Comparison of ENCODE assay signal across 1 cellular context in genomic region chr17:82332669-82333278, GRCh38.
TF ChIP-seq lines count a peak whose summit lies in the region.

No MANE protein-coding gene starts in this region.

TF ChIP-seq in GM12878, 131 proteins besides CTCF, POLR2A, EP300 and RAD21:
- TF ChIP-seq EZH2 (IDR thresholded peaks at IDR 0.05; ENCODE audit: borderline replicate concordance, control insufficient read depth, low read depth, low read length) = 0 out of 2 replicates have a peak, but pooled peaks have one; percentile 30
- TF ChIP-seq NBN (IDR thresholded peaks at IDR 0.05) = peak; percentile 45; the same call in 1 of the 2 replicates
- no peak for TF ChIP-seq ZZZ3 (IDR thresholded peaks at IDR 0.05; ENCODE audit: control insufficient read depth, insufficient read length, low read depth)
- no peak for TF ChIP-seq SMC3 (IDR thresholded peaks at IDR 0.05; ENCODE audit: borderline replicate concordance, low read length)
- TF ChIP-seq BHLHE40 (IDR thresholded peaks at IDR 0.05; ENCODE audit: borderline replicate concordance in 1 of 2, low read depth in 2 of 2, low read length in 1 of 2) = peak; percentile 71 to 89; a peak in 3 of 4 replicates
- TF ChIP-seq HCFC1 (IDR thresholded peaks at IDR 0.05; ENCODE audit: low read length) = no peak
- TF ChIP-seq LARP7 (IDR thresholded peaks at IDR 0.05) = 0 out of 2 replicates have a peak, but pooled peaks have one; percentile 17
- peak; percentile 42; the same call in 1 of the 2 replicates for TF ChIP-seq ZNF687 (IDR thresholded peaks at IDR 0.05)
- no peak for TF ChIP-seq TAF1 (IDR thresholded peaks at IDR 0.05; ENCODE audit: borderline replicate concordance, low read depth, low read length)
- no peak for TF ChIP-seq ZNF207 (IDR thresholded peaks at IDR 0.05; ENCODE audit: borderline replicate concordance)
- peak; percentile 28; the same call in 1 of the 2 replicates for TF ChIP-seq SPI1 (IDR thresholded peaks at IDR 0.05; ENCODE audit: borderline replicate concordance, insufficient read depth, low read depth, low read length)
- TF ChIP-seq GATAD2B (conservative IDR thresholded peaks at IDR 0.05; ENCODE audit: low read depth) = peak; percentile 77; the same call in 1 of the 2 replicates
- no peak for TF ChIP-seq GABPA (IDR thresholded peaks at IDR 0.05; ENCODE audit: low read depth)
- TF ChIP-seq IKZF1 (conservative IDR thresholded peaks at IDR 0.05) = peak; percentile 22; the same call in 1 of the 2 replicates
- 0 out of 2 replicates have a peak, but pooled peaks have one; percentile 24 for TF ChIP-seq HDGF (IDR thresholded peaks at IDR 0.05)
- TF ChIP-seq CREM (IDR thresholded peaks at IDR 0.05; ENCODE audit: low read depth) = no peak
- peak; percentile 61 for TF ChIP-seq BACH1 (IDR thresholded peaks at IDR 0.05; ENCODE audit: borderline replicate concordance)
- TF ChIP-seq PKNOX1 (IDR thresholded peaks at IDR 0.05) = peak; percentile 19; the same call in 1 of the 2 replicates
- TF ChIP-seq DPF2 (IDR thresholded peaks at IDR 0.05) = 0 out of 2 replicates have a peak, but pooled peaks have one; percentile 19
- no peak for TF ChIP-seq NRF1 (conservative IDR thresholded peaks at IDR 0.05; ENCODE audit: low read depth, low read length)
- TF ChIP-seq IKZF2 (IDR thresholded peaks at IDR 0.05) = peak in 1 of 2 experiments; percentile 12; a peak in 1 of 4 replicates
